Comparison of ENCODE assay signal across 24 cellular contexts in the genomic region with DNA sequence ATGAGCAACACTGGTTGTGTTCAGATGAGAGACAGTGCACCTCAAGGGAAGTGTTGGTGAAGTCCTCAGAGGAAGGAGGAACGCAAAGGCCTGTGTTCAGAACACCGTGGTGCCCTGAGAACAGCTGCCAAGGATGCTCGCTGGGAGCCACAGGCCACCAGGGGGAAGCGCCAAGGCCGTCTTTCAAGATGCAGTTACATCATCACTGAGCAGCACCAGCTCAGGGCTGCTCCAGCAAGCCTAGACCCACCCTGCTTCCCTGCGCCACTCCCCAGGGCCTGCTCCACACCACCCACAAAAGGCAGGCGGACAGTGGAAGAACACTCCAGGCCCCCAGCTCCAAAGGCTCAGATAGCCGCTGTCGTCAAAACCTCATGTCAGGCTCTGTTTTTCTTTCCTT.
DNase-seq lines count a peak whose midpoint lies in the region; ATAC-seq and TF ChIP-seq lines count a peak whose summit lies in the region.
"Had no signal": no experiment of that assay in that cellular context is flagged by ENCODE, and none has a peak within 500 bp of the region (broad histone marks: within the 10 kb centered on the region; RNA-seq: fewer than 3 reads in every experiment).

No MANE protein-coding gene starts in this region.

- 82 to 87% methylated on average over 8 to 9 of the region's 9 CpGs for WGBS in upper lobe of left lung, 2 donors

- no peak overlapping the region for H3K27ac ChIP-seq in WERI-Rb-1
- H3K27ac ChIP-seq in upper lobe of left lung, result no peak overlapping the region
- H3K27ac ChIP-seq: A549, C4-2B, SJSA1 had no signal

- H3K27me3 ChIP-seq in H7 (ENCODE audit: control insufficient read depth, insufficient read depth, low read length), result no peaks in the 10 kb centered on the region
- H3K27me3 ChIP-seq in WERI-Rb-1 (ENCODE audit: insufficient read depth, low read depth, severe bottlenecking), result no peaks in the 10 kb centered on the region
- no peaks in the 10 kb centered on the region for H3K27me3 ChIP-seq in upper lobe of left lung
- H3K27me3 ChIP-seq: SJSA1 had no signal

- H3K4me1 ChIP-seq in upper lobe of left lung, result no peaks in the 10 kb centered on the region
- H3K4me1 ChIP-seq: A549, Caco-2, SJSA1 had no signal

- H3K9me3 ChIP-seq in WERI-Rb-1 (ENCODE audit: severe bottlenecking) (no peaks in the 10 kb centered on the region), upper lobe of left lung (no peaks in the 10 kb centered on the region)
- H3K9me3 ChIP-seq: A549 had no signal

- TF ChIP-seq EP300 in upper lobe of left lung (IDR thresholded peaks at IDR 0.05), result no peak

- H3K36me3 ChIP-seq in H7 (replicated peaks; ENCODE audit: control insufficient read depth, insufficient read depth, low read length), result no peaks in the 10 kb centered on the region
- no peaks in the 10 kb centered on the region for H3K36me3 ChIP-seq in WERI-Rb-1
- no peaks in the 10 kb centered on the region for H3K36me3 ChIP-seq in upper lobe of left lung
- H3K36me3 ChIP-seq: SJSA1 had no signal

- TF ChIP-seq POLR2A in upper lobe of left lung (IDR thresholded peaks at IDR 0.05), result no peak

- ATAC-seq in upper lobe of left lung (ENCODE audit: low FRiP score in 2 of 2), result peak; percentile 23 to 28
- ATAC-seq: A549; CD8-positive, alpha-beta T cell; PC-3; Right ventricle myocardium inferior had no signal

- DNase-seq in H7 (peak; percentile 33), WERI-Rb-1 (no peak), iPS-NIHi11 (ENCODE audit: low spot score) (peak; percentile 10), upper lobe of left lung (peak in 1 of 2 donors; percentile 24), DMS 273 treated with DMSO at 0.1 percent for 48 hours (lab: John Stamatoyannopoulos, UW) (no peak), AG08395 (ENCODE audit: low spot score) (no peak), NOMO-1 treated with DMSO at 0.1 percent for 48 hours (lab: John Stamatoyannopoulos, UW; ENCODE audit: unreplicated experiment) (no peak)
- DNase-seq: Caco-2; CD8-positive, alpha-beta T cell; DMS79; EL; GF-D8; KBM-7; NCI-H1105 treated with DMSO at 0.1 percent for 48 hours; NCI-H1694; NCI-H2029 treated with DMSO at 0.1 percent for 48 hours; NCI-H2171 treated with DMSO at 0.1 percent for 48 hours; NCI-H345; NCI-H510A treated with DMSO at 0.1 percent for 48 hours; PC-3 had no signal

- peak; percentile 37 for TF ChIP-seq CTCF in WERI-Rb-1 (IDR thresholded peaks at IDR 0.05; ENCODE audit: low read depth, low read length)
- no peak for TF ChIP-seq CTCF in upper lobe of left lung (IDR thresholded peaks at IDR 0.05)

- H3K4me3 ChIP-seq in H7 (ENCODE audit: insufficient read depth, low read depth, low read length) (no peak overlapping the region), WERI-Rb-1 (ENCODE audit: low read depth, low read length) (no peak overlapping the region), upper lobe of left lung (no peak overlapping the region)
- H3K4me3 ChIP-seq: A549, SJSA1 had no signal

Comparison
In these comparisons a context has a peak if more than half of its experiments do, and no peak if none do; other contexts are left out.
1. DNase-seq: peak in H7 (single experiment) and iPS-NIHi11 (single experiment); none in WERI-Rb-1 (single experiment), DMS 273 treated with DMSO at 0.1 percent for 48 hours (single experiment), AG08395 (single experiment) and NOMO-1 treated with DMSO at 0.1 percent for 48 hours (single experiment).